In the genomic region with DNA sequence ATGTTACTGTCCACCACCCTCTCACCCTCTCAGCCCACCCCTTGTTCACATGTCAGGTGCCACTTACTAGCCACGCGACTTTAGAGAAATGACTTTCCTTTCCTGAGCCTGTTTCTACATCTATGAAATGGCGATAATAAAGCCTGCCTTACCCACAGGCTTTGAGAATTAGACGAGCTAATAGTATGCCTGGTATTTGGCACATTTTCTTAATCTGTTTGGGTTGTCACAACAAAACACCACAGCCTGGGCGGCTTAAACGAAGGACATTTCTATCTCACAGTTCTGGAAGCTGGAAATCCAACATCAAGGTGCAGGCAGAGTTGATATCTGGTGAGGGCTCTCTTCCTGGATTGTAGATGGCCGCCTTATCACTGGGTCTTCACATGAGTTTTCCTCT, we compare ENCODE assay signal across 17 cellular contexts.
"Had no signal": no experiment of that assay in that cellular context is flagged by ENCODE, and none has a peak within 500 bp of the region (broad histone marks: within the 10 kb centered on the region; RNA-seq: fewer than 3 reads in every experiment).

No MANE protein-coding gene starts in this region.

- H3K36me3 ChIP-seq: spleen, upper lobe of left lung had no signal

- H3K36me3 Mint-ChIP-seq: natural killer cell had no signal

- H3K4me3 ChIP-seq: hepatocyte, spleen, upper lobe of left lung had no signal

- H3K27ac Mint-ChIP-seq: activated T-helper 1 cell treated with anti-CD3 and anti-CD28 coated beads, Interleukin-12 subunit alpha, Interleukin-12 subunit beta, Interleukin-2, Interleukin-4 antibody, amounts not matched to agents 30 ng/mL and 10 ng/mL and 1 ng/mL, durations not matched to agents 14 hours and 24 hours and 36 hours; natural killer cell; stimulated activated naive CD8-positive, alpha-beta T cell treated with anti-CD3 and anti-CD28 coated beads, Interleukin-15, Interleukin-2, amounts not matched to agents 100 ng/mL and 50 ng/mL, for 24 hours had no signal

- H3K27me3 ChIP-seq: hepatocyte, spleen, upper lobe of left lung had no signal

- H3K4me2 ChIP-seq: hepatocyte had no signal

- FAIRE-seq: keratinocyte, TTC549 had no signal

- ATAC-seq: activated CD4-positive, CD25-positive, alpha-beta regulatory T cell treated with anti-CD3 and anti-CD28 coated beads, Interleukin-2, amount 50 U/mL, for 24 hours; left lobe of liver; natural killer cell; right cardiac atrium had no signal

- H3K79me2 ChIP-seq: hepatocyte had no signal

- H2AFZ ChIP-seq: hepatocyte had no signal

- DNase-seq: activated CD4-positive, alpha-beta T cell treated with anti-CD3 and anti-CD28 coated beads, Interleukin-2, amount 50 U/mL, for 1 hour; activated CD8-positive, alpha-beta memory T cell treated with anti-CD3 and anti-CD28 coated beads for 24 hours; anterior cingulate cortex; erythroblast; mammary epithelial cell; natural killer cell; nucleus accumbens; right cardiac atrium; spleen; upper lobe of left lung had no signal

- H3K4me3 Mint-ChIP-seq: activated T-helper 1 cell treated with anti-CD3 and anti-CD28 coated beads, Interleukin-12 subunit alpha, Interleukin-12 subunit beta, Interleukin-2, Interleukin-4 antibody, amounts not matched to agents 30 ng/mL and 10 ng/mL and 1 ng/mL, durations not matched to agents 14 hours and 24 hours and 36 hours; natural killer cell; stimulated activated naive CD8-positive, alpha-beta T cell treated with anti-CD3 and anti-CD28 coated beads, Interleukin-15, Interleukin-2, amounts not matched to agents 100 ng/mL and 50 ng/mL, for 24 hours had no signal

- H3K27me3 Mint-ChIP-seq: stimulated activated naive CD8-positive, alpha-beta T cell treated with anti-CD3 and anti-CD28 coated beads, Interleukin-15, Interleukin-2, amounts not matched to agents 100 ng/mL and 50 ng/mL, for 24 hours had no signal

- H3K9me3 ChIP-seq: spleen, upper lobe of left lung had no signal

- H3K9me3 Mint-ChIP-seq: activated T-helper 1 cell treated with anti-CD3 and anti-CD28 coated beads, Interleukin-12 subunit alpha, Interleukin-12 subunit beta, Interleukin-2, Interleukin-4 antibody, amounts not matched to agents 30 ng/mL and 10 ng/mL and 1 ng/mL, durations not matched to agents 14 hours and 24 hours and 36 hours; natural killer cell; stimulated activated naive CD8-positive, alpha-beta T cell treated with anti-CD3 and anti-CD28 coated beads, Interleukin-15, Interleukin-2, amounts not matched to agents 100 ng/mL and 50 ng/mL, for 24 hours had no signal
